ENCODE assay signal across 21 cellular contexts in genomic region chr3:57893156-57893555, GRCh38.
DNase-seq lines count a peak whose midpoint lies in the region; ATAC-seq, FAIRE-seq and TF ChIP-seq lines count a peak whose summit lies in the region.
"Had no signal": no experiment of that assay in that cellular context is flagged by ENCODE, and none has a peak within 500 bp of the region (broad histone marks: within the 10 kb centered on the region; RNA-seq: fewer than 3 reads in every experiment).

No MANE protein-coding gene starts in this region.

- no peaks in the 10 kb centered on the region for H3K4me1 Mint-ChIP-seq in activated naive CD8-positive, alpha-beta T cell treated with anti-CD3 and anti-CD28 coated beads for 36 hours

- no peak overlapping the region for H3K27ac Mint-ChIP-seq in activated naive CD8-positive, alpha-beta T cell treated with anti-CD3 and anti-CD28 coated beads for 36 hours

- TF ChIP-seq POLR2A in gastrocnemius medialis (IDR thresholded peaks at IDR 0.05) = no peak
- no peak for TF ChIP-seq POLR2A in uterus (IDR thresholded peaks at IDR 0.05)

- H3K36me3 Mint-ChIP-seq in activated naive CD8-positive, alpha-beta T cell treated with anti-CD3 and anti-CD28 coated beads for 36 hours = peaks cover 10% of the 10 kb centered on the region

- H3K4me3 Mint-ChIP-seq in activated naive CD8-positive, alpha-beta T cell treated with anti-CD3 and anti-CD28 coated beads for 36 hours = no peak overlapping the region
- H3K4me3 Mint-ChIP-seq: CD4-positive, CD25-positive, alpha-beta regulatory T cell had no signal

- intact Hi-C loops in left ventricle myocardium inferior (cut with micrococcal nuclease) = no loop called here
- intact Hi-C loops in Right ventricle myocardium superior (cut with DNase I) = no loop called here
- intact Hi-C loops in gastrocnemius medialis (cut with DNase I; ENCODE audit: low total_unique reads) = loop anchor here (5.0 kb wide), 1 partner anchor 196 kb away; no protein-coding TSS in a partner anchor
- intact Hi-C loops in uterus (cut with DNase I; ENCODE audit: low total_unique reads) = no loop called here

- no peaks in the 10 kb centered on the region for H3K9me3 ChIP-seq in left ventricle myocardium inferior (replicated peaks)
- H3K9me3 ChIP-seq in right atrium auricular region = no peaks in the 10 kb centered on the region
- no peaks in the 10 kb centered on the region for H3K9me3 ChIP-seq in gastrocnemius medialis
- H3K9me3 ChIP-seq in uterus = no peaks in the 10 kb centered on the region
- H3K9me3 ChIP-seq: BE2C had no signal

- FAIRE-seq in GM19239 (lab: Jason Lieb, UNC) = no peak
- FAIRE-seq: G401.6, H1 had no signal

- H3K27me3 ChIP-seq in left ventricle myocardium inferior (ENCODE audit: low read depth) = no peaks in the 10 kb centered on the region
- H3K27me3 ChIP-seq in right atrium auricular region = no peaks in the 10 kb centered on the region
- H3K27me3 ChIP-seq in gastrocnemius medialis = no peaks in the 10 kb centered on the region
- H3K27me3 ChIP-seq in uterus = no peaks in the 10 kb centered on the region
- H3K27me3 ChIP-seq: BE2C had no signal

- H3K4me3 ChIP-seq in left ventricle myocardium inferior (peak overlapping the region; percentile 68), right atrium auricular region (peak overlapping the region in 1 of 2 donors; percentile 46), gastrocnemius medialis (no peak overlapping the region), uterus (peak overlapping the region in 1 of 2 donors; percentile 0)

- H3K27me3 Mint-ChIP-seq in activated naive CD8-positive, alpha-beta T cell treated with anti-CD3 and anti-CD28 coated beads for 36 hours = no peaks in the 10 kb centered on the region
- H3K27me3 Mint-ChIP-seq: CD4-positive, CD25-positive, alpha-beta regulatory T cell had no signal

- TF ChIP-seq CTCF in left ventricle myocardium inferior (IDR thresholded peaks at IDR 0.05; ENCODE audit: borderline replicate concordance) (no peak), right atrium auricular region (IDR thresholded peaks at IDR 0.05) (no peak), gastrocnemius medialis (IDR thresholded peaks at IDR 0.05 in 4 of 5, conservative IDR thresholded peaks at IDR 0.05 in 1 of 5) (no peak), uterus (IDR thresholded peaks at IDR 0.05) (no peak)

- in situ Hi-C loops in gastrocnemius medialis (cut with MboI; ENCODE audit: low sequenced_read_pairs in 4 of 4) = no loop called here

- H3K36me3 ChIP-seq in left ventricle myocardium inferior (peaks cover 23% of the 10 kb centered on the region), right atrium auricular region (peaks cover 29% of the 10 kb centered on the region), gastrocnemius medialis (peaks cover 0 to 13% of the 10 kb centered on the region in 2 donors), uterus (no peaks in the 10 kb centered on the region)
- H3K36me3 ChIP-seq: BE2C had no signal

- H3K9me3 Mint-ChIP-seq in activated naive CD8-positive, alpha-beta T cell treated with anti-CD3 and anti-CD28 coated beads for 36 hours = no peaks in the 10 kb centered on the region
- H3K9me3 Mint-ChIP-seq: CD4-positive, CD25-positive, alpha-beta regulatory T cell had no signal

- no peak for ATAC-seq in Right ventricle myocardium superior (ENCODE audit: poor library complexity)
- ATAC-seq in gastrocnemius medialis = no peak

- DNase-seq in left ventricle myocardium inferior = no peak
- DNase-seq in Right ventricle myocardium superior = no peak
- DNase-seq in right atrium auricular region (ENCODE audit: low spot score) = no peak
- DNase-seq in gastrocnemius medialis = no peak
- no peak for DNase-seq in uterus
- no peak for DNase-seq in GM19239 (ENCODE audit: insufficient read length, low spot score)
- no peak for DNase-seq in activated naive CD8-positive, alpha-beta T cell treated with anti-CD3 and anti-CD28 coated beads for 36 hours
- DNase-seq in HuH-7.5 (ENCODE audit: low spot score) = no peak
- DNase-seq: BE2C; CD4-positive, CD25-positive, alpha-beta regulatory T cell; COR-L47; KBM-7; MV-4-11; NCI-H1694 treated with DMSO at 0.1 percent for 48 hours; NCI-H2107; NCI-H510A; NCI-H774; OCI-M1; SHP77 treated with DMSO at 0.1 percent for 48 hours had no signal

- H3K27ac ChIP-seq in left ventricle myocardium inferior (replicated peaks) (peak overlapping the region; percentile 81), right atrium auricular region (peak overlapping the region; percentile 74 to 77), gastrocnemius medialis (peak overlapping the region; percentile 81 to 88 (median 86)), uterus (peak overlapping the region; percentile 90 to 94)

- peaks cover 56% of the 10 kb centered on the region for H3K4me1 ChIP-seq in left ventricle myocardium inferior
- peaks cover 0 to 5% of the 10 kb centered on the region in 2 donors for H3K4me1 ChIP-seq in right atrium auricular region
- peaks cover 45 to 49% of the 10 kb centered on the region in 2 donors for H3K4me1 ChIP-seq in gastrocnemius medialis
- H3K4me1 ChIP-seq in uterus = no peaks in the 10 kb centered on the region
- H3K4me1 ChIP-seq: BE2C had no signal
